8 cellular contexts compared by ENCODE assay signal in genomic region chr19:3336680-3337523, GRCh38. TPM values are rescaled to one million over a fixed set of nuclear protein-coding genes. Genes with fewer than 3 reads are reported as not detected.
DNase-seq lines count a peak whose midpoint lies in the region; ATAC-seq and TF ChIP-seq lines count a peak whose summit lies in the region.

No MANE protein-coding gene starts in this region.

- H3K27ac ChIP-seq in adrenal gland, result peak overlapping the region; percentile 92 to 98 (median 96)
- H3K27ac ChIP-seq in right cardiac atrium (ENCODE audit: low read length), result peak overlapping the region; percentile 91
- H3K27ac ChIP-seq in MM.1S (ENCODE audit: low read length), result no peak overlapping the region

- no peaks in the 10 kb centered on the region for H3K9me2 ChIP-seq in MM.1S (replicated peaks; ENCODE audit: insufficient read depth, low read length)

- H3K36me3 ChIP-seq in adrenal gland (replicated peaks in 1 of 2), result no peaks in the 10 kb centered on the region
- H3K36me3 ChIP-seq in skeletal muscle satellite cell (ENCODE audit: insufficient read depth, low read length), result no peaks in the 10 kb centered on the region
- H3K36me3 ChIP-seq in MM.1S (replicated peaks; ENCODE audit: insufficient read depth, low read length), result no peaks in the 10 kb centered on the region

- no peak overlapping the region for H2AFZ ChIP-seq in MM.1S (ENCODE audit: low read length)

- TF ChIP-seq CTCF in adrenal gland (IDR thresholded peaks at IDR 0.05) (no peak), MM.1S (IDR thresholded peaks at IDR 0.05; ENCODE audit: low read length) (no peak)

- H3K9ac ChIP-seq in skeletal muscle satellite cell (ENCODE audit: low read depth, low read length), result peak overlapping the region; percentile 72
- no peak overlapping the region for H3K9ac ChIP-seq in MM.1S (ENCODE audit: low read length)

- H3K4me1 ChIP-seq in adrenal gland (replicated peaks in 1 of 2), result peaks cover 31 to 47% of the 10 kb centered on the region in 2 donors
- H3K4me1 ChIP-seq in right cardiac atrium (ENCODE audit: control insufficient read depth, insufficient read depth, low read length), result peaks cover 17% of the 10 kb centered on the region
- H3K4me1 ChIP-seq in skeletal muscle satellite cell (ENCODE audit: control insufficient read depth, insufficient read depth, low read length), result peaks cover 33% of the 10 kb centered on the region
- no peaks in the 10 kb centered on the region for H3K4me1 ChIP-seq in MM.1S (ENCODE audit: low read length)

- no peaks in the 10 kb centered on the region for H3K79me2 ChIP-seq in MM.1S (ENCODE audit: low read length)

- H3F3A ChIP-seq in MM.1S (ENCODE audit: insufficient read depth, low read length), result no peaks in the 10 kb centered on the region

- 21 to 25% (median 23%) methylated on average over 11 to 22 of the region's 22 CpGs for whole genome bisulfite sequencing in adrenal gland, 4 donors
- WGBS in right cardiac atrium, result 35% methylated on average over 22 of the region's 22 CpGs

- H3K27me3 ChIP-seq in adrenal gland (no peaks in the 10 kb centered on the region), right cardiac atrium (ENCODE audit: control insufficient read depth, insufficient read depth) (no peaks in the 10 kb centered on the region), skeletal muscle satellite cell (ENCODE audit: control insufficient read depth, insufficient read depth, low read length) (no peaks in the 10 kb centered on the region), MM.1S (replicated peaks; ENCODE audit: insufficient read depth, low read length) (peaks cover 86% of the 10 kb centered on the region)

- peak; percentile 93 to 96 for ATAC-seq in right cardiac atrium
- no peak for ATAC-seq in GM21515 (IDR thresholded peaks at IDR 0.05; ENCODE audit: unreplicated experiment)
- no peak for ATAC-seq in GM21529 (IDR thresholded peaks at IDR 0.05; ENCODE audit: unreplicated experiment)

- intact Hi-C loops in adrenal gland (cut with DNase I) (no loop called here), right cardiac atrium (cut with DNase I) (no loop called here)

- H3K4me3 ChIP-seq in adrenal gland, result no peak overlapping the region
- no peak overlapping the region for H3K4me3 ChIP-seq in right cardiac atrium (ENCODE audit: low read length)
- H3K4me3 ChIP-seq in skeletal muscle satellite cell (ENCODE audit: low read length), result peak overlapping the region; percentile 21
- H3K4me3 ChIP-seq in MM.1S (ENCODE audit: low read length), result no peak overlapping the region

- peak; percentile 72 for DNase-seq in GM03348 (ENCODE audit: low spot score)
- peak; percentile 89 to 97 (median 95) for DNase-seq in adrenal gland
- peak; percentile 91 to 97 (median 95) for DNase-seq in right cardiac atrium
- DNase-seq in MM.1S, result no peak
- no peak for DNase-seq in activated effector memory CD4-positive, alpha-beta T cell treated with anti-CD3 and anti-CD28 coated beads, Interleukin-2, amount 50 U/mL, for 16 hours

- peak overlapping the region; percentile 71 for H3K4me2 ChIP-seq in skeletal muscle satellite cell (ENCODE audit: low read length)
- H3K4me2 ChIP-seq in MM.1S (ENCODE audit: low read depth, low read length), result no peak overlapping the region

- H3K9me3 ChIP-seq in adrenal gland (replicated peaks in 1 of 3), result no peaks in the 10 kb centered on the region
- H3K9me3 ChIP-seq in right cardiac atrium (ENCODE audit: control insufficient read depth, low read length), result no peaks in the 10 kb centered on the region
- H3K9me3 ChIP-seq in skeletal muscle satellite cell (replicated peaks; ENCODE audit: low read length), result no peaks in the 10 kb centered on the region
- no peaks in the 10 kb centered on the region for H3K9me3 ChIP-seq in MM.1S (replicated peaks; ENCODE audit: insufficient read depth, low read length)

- peak in 1 of 2 donors; percentile 56 for TF ChIP-seq POLR2A in adrenal gland (IDR thresholded peaks at IDR 0.05)

- H4K20me1 ChIP-seq in MM.1S (ENCODE audit: insufficient read depth, low read length), result no peaks in the 10 kb centered on the region

RNA-seq across cellular contexts. Expression of gene NFIC, which starts 29.5 kb away (rescaled TPM):
- total RNA-seq in adrenal gland (100 to 1,000 TPM; 124 to 329 (median 236) TPM), right cardiac atrium (100 to 1,000 TPM; 175 to 223 (median 188) TPM)
- polyA plus RNA-seq in adrenal gland (100 to 1,000 TPM in 1 of 3 donors, 10 to 100 TPM in 2; 34.9 to 154 (median 69.2) TPM), right cardiac atrium (186 TPM)
- 72.1 and 73.3 TPM in 2 replicates for total RNA-seq in skeletal muscle satellite cell (2012; rRNA removed)

Comparison
In these comparisons a context has a peak if more than half of its experiments do, and no peak if none do; other contexts are left out.
1. DNase-seq: peak in GM03348 (single experiment), adrenal gland (7 of 7) and right cardiac atrium (3 of 3); none in MM.1S (single experiment) and activated effector memory CD4-positive, alpha-beta T cell treated with anti-CD3 and anti-CD28 coated beads, Interleukin-2, amount 50 U/mL, for 16 hours (single experiment).
2. ATAC-seq: peak in right cardiac atrium (2 of 2); none in GM21515 (single experiment) and GM21529 (single experiment).